Comparison of ENCODE assay signal across 20 cellular contexts in genomic region chr13:112513761-112514160, GRCh38.
DNase-seq lines count a peak whose midpoint lies in the region; ATAC-seq, FAIRE-seq and TF ChIP-seq lines count a peak whose summit lies in the region.
"Had no signal": no experiment of that assay in that cellular context is flagged by ENCODE, and none has a peak within 500 bp of the region (broad histone marks: within the 10 kb centered on the region; RNA-seq: fewer than 3 reads in every experiment).

No MANE protein-coding gene starts in this region.

- no peak overlapping the region for H3K4me3 Mint-ChIP-seq in activated naive CD4-positive, alpha-beta T cell treated with anti-CD3 and anti-CD28 coated beads, Interleukin-2, amount 50 U/mL, for 24 hours
- H3K4me3 Mint-ChIP-seq in WTC11: no peak overlapping the region
- no peak overlapping the region for H3K4me3 Mint-ChIP-seq in glutamatergic neuron (ENCODE audit: unreplicated experiment)
- H3K4me3 Mint-ChIP-seq: CD4-positive, alpha-beta memory T cell had no signal

- H3K27me3 Mint-ChIP-seq in activated naive CD4-positive, alpha-beta T cell treated with anti-CD3 and anti-CD28 coated beads, Interleukin-2, amount 50 U/mL, for 24 hours: no peaks in the 10 kb centered on the region
- H3K27me3 Mint-ChIP-seq in WTC11 (ENCODE audit: low read depth) (no peaks in the 10 kb centered on the region), glutamatergic neuron (ENCODE audit: unreplicated experiment) (peaks cover 3% of the 10 kb centered on the region)
- H3K27me3 Mint-ChIP-seq: CD4-positive, alpha-beta memory T cell had no signal

- H3K27me3 ChIP-seq in SJCRH30 (no peaks in the 10 kb centered on the region), endothelial cell of umbilical vein (ENCODE audit: control insufficient read depth in 2 of 2, insufficient read depth in 2 of 2, low read length in 2 of 2) (no peaks in the 10 kb centered on the region), testis (no peaks in the 10 kb centered on the region)

- peak overlapping the region; percentile 52 for H3K27ac Mint-ChIP-seq in activated naive CD4-positive, alpha-beta T cell treated with anti-CD3 and anti-CD28 coated beads, Interleukin-2, amount 50 U/mL, for 24 hours
- no peak overlapping the region for H3K27ac Mint-ChIP-seq in activated naive CD4-positive, alpha-beta T cell treated with anti-CD3 and anti-CD28 coated beads, Interleukin-2, amount 50 U/mL, for 72 hours
- H3K27ac Mint-ChIP-seq in WTC11 (0 out of 2 replicates have a peak overlapping the region, but pooled peaks have one; percentile 44), glutamatergic neuron (ENCODE audit: unreplicated experiment) (no peak overlapping the region)

- peaks cover 10% of the 10 kb centered on the region for H3K36me3 Mint-ChIP-seq in activated naive CD4-positive, alpha-beta T cell treated with anti-CD3 and anti-CD28 coated beads, Interleukin-2, amount 50 U/mL, for 24 hours
- no peaks in the 10 kb centered on the region for H3K36me3 Mint-ChIP-seq in activated naive CD4-positive, alpha-beta T cell treated with anti-CD3 and anti-CD28 coated beads, Interleukin-2, amount 50 U/mL, for 72 hours
- H3K36me3 Mint-ChIP-seq in WTC11 (peaks cover 14% of the 10 kb centered on the region), glutamatergic neuron (ENCODE audit: unreplicated experiment) (no peaks in the 10 kb centered on the region)

- FAIRE-seq in endothelial cell of umbilical vein (lab: Jason Lieb, UNC): peak; percentile 43
- FAIRE-seq: G401.6, GM12892, H1 had no signal

- H3K4me1 Mint-ChIP-seq in activated naive CD4-positive, alpha-beta T cell treated with anti-CD3 and anti-CD28 coated beads, Interleukin-2, amount 50 U/mL, for 24 hours: no peaks in the 10 kb centered on the region
- H3K4me1 Mint-ChIP-seq in WTC11 (peaks cover 8% of the 10 kb centered on the region), glutamatergic neuron (ENCODE audit: low read depth, unreplicated experiment) (peaks cover 11% of the 10 kb centered on the region)
- H3K4me1 Mint-ChIP-seq: CD4-positive, alpha-beta memory T cell had no signal

- no peak overlapping the region for H2AFZ ChIP-seq in endothelial cell of umbilical vein (ENCODE audit: low read depth, low read length)
- H2AFZ ChIP-seq: GM23248 had no signal

- POLR2A ChIA-PET in WTC11 (lab: Charles Lee) (no interaction called here), endothelial cell of umbilical vein (lab: Charles Lee) (no interaction called here)

- TF ChIP-seq POLR2A in endothelial cell of umbilical vein (IDR thresholded peaks at IDR 0.05; ENCODE audit: low read depth, low read length) (no peak), testis (IDR thresholded peaks at IDR 0.05) (no peak)

- intact Hi-C loops in endothelial cell of umbilical vein (cut with micrococcal nuclease) (loop anchor here (5.0 kb wide), 1 partner anchor 74 kb away; the partner anchor contains the start of gene TUBGCP3), testis (cut with DNase I; ENCODE audit: low total_unique reads) (no loop called here)

- H3K36me3 ChIP-seq in SJCRH30 (peaks cover 37% of the 10 kb centered on the region), endothelial cell of umbilical vein (ENCODE audit: control insufficient read depth in 2 of 2, extremely low read depth in 1 of 2, insufficient read depth in 2 of 2, low read length in 2 of 2) (peaks cover 2 to 9% of the 10 kb centered on the region in 2 experiments), testis (ENCODE audit: low read depth, missing control alignments) (no peaks in the 10 kb centered on the region)

- no peak overlapping the region for H3K9ac ChIP-seq in endothelial cell of umbilical vein (replicated peaks; ENCODE audit: extremely low read depth, insufficient read depth, low read length)
- H3K9ac ChIP-seq: GM23248 had no signal

- H3K9me3 Mint-ChIP-seq in activated naive CD4-positive, alpha-beta T cell treated with anti-CD3 and anti-CD28 coated beads, Interleukin-2, amount 50 U/mL, for 24 hours: no peaks in the 10 kb centered on the region
- no peaks in the 10 kb centered on the region for H3K9me3 Mint-ChIP-seq in activated naive CD4-positive, alpha-beta T cell treated with anti-CD3 and anti-CD28 coated beads, Interleukin-2, amount 50 U/mL, for 72 hours
- H3K9me3 Mint-ChIP-seq in WTC11 (no peaks in the 10 kb centered on the region), glutamatergic neuron (ENCODE audit: unreplicated experiment) (peaks cover 2% of the 10 kb centered on the region)
- H3K9me3 Mint-ChIP-seq: CD4-positive, alpha-beta memory T cell had no signal

- H3K4me2 ChIP-seq in endothelial cell of umbilical vein (ENCODE audit: insufficient read depth, low read length): no peak overlapping the region

- dilution Hi-C loops in endothelial cell of umbilical vein (cut with MboI; ENCODE audit: extremely low pct_ligation_motif_present, low sequenced_read_pairs): no loop called here

- DNase-seq in activated naive CD4-positive, alpha-beta T cell treated with anti-CD3 and anti-CD28 coated beads, Interleukin-2, amount 50 U/mL, for 72 hours (ENCODE audit: low spot score in 2 of 2): no peak
- DNase-seq in SJCRH30: peak; percentile 29 to 55
- DNase-seq in WTC11 (ENCODE audit: low spot score): no peak
- no peak for DNase-seq in endothelial cell of umbilical vein (ENCODE audit: low read depth, low spot score)
- no peak for DNase-seq in glutamatergic neuron
- DNase-seq in testis: no peak
- DNase-seq: C1 segment of cervical spinal cord; Calu3; CD4-positive, alpha-beta memory T cell; COR-L47; DMS153; DND-41; GM23248; H7; HCEC 1CT had no signal

- ATAC-seq in activated naive CD4-positive, alpha-beta T cell treated with anti-CD3 and anti-CD28 coated beads, Interleukin-2, amount 50 U/mL, for 72 hours: no peak
- ATAC-seq in WTC11: no peak
- no peak for ATAC-seq in GM19328 (IDR thresholded peaks at IDR 0.05; ENCODE audit: unreplicated experiment)

- H3K9me3 ChIP-seq in SJCRH30 (replicated peaks) (no peaks in the 10 kb centered on the region), endothelial cell of umbilical vein (replicated peaks; ENCODE audit: control insufficient read depth, insufficient read depth, low read length) (no peaks in the 10 kb centered on the region), testis (no peaks in the 10 kb centered on the region)

- CTCF ChIA-PET in WTC11 (lab: Charles Lee) (interaction anchor here (0.5 kb wide), 1 partner anchor 290 kb away, joined by 5 read pairs; no protein-coding TSS in a partner anchor), endothelial cell of umbilical vein (lab: Charles Lee) (interaction anchor here (1.3 kb wide), 1 partner anchor 93 kb away, joined by 3 read pairs; no protein-coding TSS in a partner anchor)

- TF ChIP-seq CTCF in WTC11 (IDR thresholded peaks at IDR 0.05) (no peak), endothelial cell of umbilical vein (IDR thresholded peaks at IDR 0.05; ENCODE audit: extremely low read depth in 1 of 2, insufficient read depth in 1 of 2, low read depth in 1 of 2, low read length in 2 of 2) (no peak), glutamatergic neuron (IDR thresholded peaks at IDR 0.05; ENCODE audit: partially characterized antibody, unreplicated experiment) (no peak), testis (IDR thresholded peaks at IDR 0.05) (no peak)

- H3K27ac ChIP-seq in SJCRH30 (peak overlapping the region; percentile 58), endothelial cell of umbilical vein (ENCODE audit: insufficient read depth, low read depth, low read length) (no peak overlapping the region), testis (no peak overlapping the region)
- H3K27ac ChIP-seq: GM23248 had no signal

- H3K4me3 ChIP-seq in SJCRH30 (no peak overlapping the region), endothelial cell of umbilical vein (replicated peaks in 1 of 3; ENCODE audit: insufficient read depth in 1 of 3, low read depth in 1 of 3, low read length in 3 of 3) (no peak overlapping the region), testis (no peak overlapping the region)
- H3K4me3 ChIP-seq: GM23248 had no signal

- no peaks in the 10 kb centered on the region for H4K20me1 ChIP-seq in endothelial cell of umbilical vein (replicated peaks; ENCODE audit: control insufficient read depth, extremely low read depth, insufficient read depth, low read length)

- H3K79me2 ChIP-seq in endothelial cell of umbilical vein (ENCODE audit: control insufficient read depth, insufficient read depth, low read length): no peaks in the 10 kb centered on the region

- WGBS in testis, 2 donors: 94% methylated on average over 6 of the region's 6 CpGs

- peaks cover 16% of the 10 kb centered on the region for H3K4me1 ChIP-seq in SJCRH30
- H3K4me1 ChIP-seq in endothelial cell of umbilical vein (ENCODE audit: control insufficient read depth, extremely low read depth, insufficient read depth, low read length): no peaks in the 10 kb centered on the region
- no peaks in the 10 kb centered on the region for H3K4me1 ChIP-seq in testis

- H3K9me1 ChIP-seq in endothelial cell of umbilical vein (replicated peaks; ENCODE audit: control insufficient read depth, extremely low read depth, insufficient read depth, low read length): no peaks in the 10 kb centered on the region

- BruUV-seq in endothelial cell of umbilical vein (replicated peaks; lab: Mats Ljungman, UMichigan): no TSS peak

TF ChIP-seq in WTC11, 78 proteins besides CTCF, POLR2A, EP300 and RAD21 (continues in another document):
- no peak for TF ChIP-seq RORB (CRISPR knock-in tag; IDR thresholded peaks at IDR 0.05)

TF ChIP-seq in endothelial cell of umbilical vein, 7 proteins besides CTCF, POLR2A, EP300 and RAD21:
- TF ChIP-seq, protein P1, sequence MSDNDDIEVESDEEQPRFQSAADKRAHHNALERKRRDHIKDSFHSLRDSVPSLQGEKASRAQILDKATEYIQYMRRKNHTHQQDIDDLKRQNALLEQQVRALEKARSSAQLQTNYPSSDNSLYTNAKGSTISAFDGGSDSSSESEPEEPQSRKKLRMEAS (IDR thresholded peaks at IDR 0.05; ENCODE audit: insufficient read depth, insufficient read length): no peak
- TF ChIP-seq FOS (IDR thresholded peaks at IDR 0.05; ENCODE audit: borderline replicate concordance, insufficient read depth, low read length) (no peak), JUN (IDR thresholded peaks at IDR 0.05; ENCODE audit: borderline replicate concordance, insufficient read depth, insufficient read length, low read depth) (no peak), POLR2AphosphoS5 (IDR thresholded peaks at IDR 0.05; ENCODE audit: insufficient read depth, low read depth, low read length) (no peak), MYC (IDR thresholded peaks at IDR 0.05; ENCODE audit: low read depth, low read length) (no peak), EZH2 (IDR thresholded peaks at IDR 0.05; ENCODE audit: borderline replicate concordance, low read depth, low read length, severe bottlenecking) (no peak)

Comparison
In these comparisons a context has a peak if more than half of its experiments do, and no peak if none do; other contexts are left out.
1. H3K27ac Mint-ChIP-seq: peak in activated naive CD4-positive, alpha-beta T cell treated with anti-CD3 and anti-CD28 coated beads, Interleukin-2, amount 50 U/mL, for 24 hours (single experiment) and WTC11 (single experiment); none in activated naive CD4-positive, alpha-beta T cell treated with anti-CD3 and anti-CD28 coated beads, Interleukin-2, amount 50 U/mL, for 72 hours (0 of 2) and glutamatergic neuron (single experiment).
2. DNase-seq: peak in SJCRH30 (2 of 2); none in activated naive CD4-positive, alpha-beta T cell treated with anti-CD3 and anti-CD28 coated beads, Interleukin-2, amount 50 U/mL, for 72 hours (0 of 2), WTC11 (single experiment), endothelial cell of umbilical vein (single experiment), glutamatergic neuron (single experiment) and testis (single experiment).